In genomic region chr2:41169744-41170143, GRCh38 we compare ENCODE assay signal across 2 cellular contexts.
TF ChIP-seq lines count a peak whose summit lies in the region.

No MANE protein-coding gene starts in this region.

TF ChIP-seq in GM23338, 12 proteins besides CTCF, POLR2A, EP300 and RAD21:
- TF ChIP-seq ZNF462 (CRISPR knock-in tag; IDR thresholded peaks at IDR 0.05) (no peak), JUNB (IDR thresholded peaks at IDR 0.05; ENCODE audit: unreplicated experiment) (no peak), ZNF114 (CRISPR knock-in tag; IDR thresholded peaks at IDR 0.05) (no peak), ZNF331 (CRISPR knock-in tag; IDR thresholded peaks at IDR 0.05; ENCODE audit: low read depth) (no peak), ETS1 (IDR thresholded peaks at IDR 0.05) (no peak), REST (IDR thresholded peaks at IDR 0.05; ENCODE audit: unreplicated experiment) (no peak), EZH2 (IDR thresholded peaks at IDR 0.05; ENCODE audit: low read depth, unreplicated experiment) (no peak), EZH2phosphoT487 (IDR thresholded peaks at IDR 0.05; ENCODE audit: unreplicated experiment) (no peak), NANOG (IDR thresholded peaks at IDR 0.05; ENCODE audit: borderline replicate concordance) (no peak), CREB1 (CRISPR knock-in tag; IDR thresholded peaks at IDR 0.05; ENCODE audit: low read depth) (no peak), POLR2AphosphoS5 (IDR thresholded peaks at IDR 0.05; ENCODE audit: low read depth) (no peak), STAT1 (IDR thresholded peaks at IDR 0.05; ENCODE audit: unreplicated experiment) (no peak)

TF ChIP-seq in H1, 55 proteins besides CTCF, POLR2A, EP300 and RAD21 (continued from another document):
- no peak for TF ChIP-seq PHF8 (conservative IDR thresholded peaks at IDR 0.05; ENCODE audit: low read depth, low read length)
- no peak for TF ChIP-seq RBBP5 (IDR thresholded peaks at IDR 0.05; ENCODE audit: borderline replicate concordance, low read depth, low read length)
- no peak for TF ChIP-seq SIX5 (IDR thresholded peaks at IDR 0.05; ENCODE audit: low read depth, low read length)
- TF ChIP-seq JUN (IDR thresholded peaks at IDR 0.05; ENCODE audit: low read depth, low read length): no peak
- TF ChIP-seq SAP30 (IDR thresholded peaks at IDR 0.05; ENCODE audit: insufficient read depth, insufficient replicate concordance, low read length): no peak
- TF ChIP-seq CEBPB (IDR thresholded peaks at IDR 0.05; ENCODE audit: low read depth, low read length): peak; percentile 71
TF ChIP-seq in H1: peak in this region for 1.
